In genomic region chr4:79684516-79684915, GRCh38 we compare ENCODE assay signal across 32 cellular contexts.
"Had no signal": no experiment of that assay in that cellular context is flagged by ENCODE, and none has a peak within 500 bp of the region (broad histone marks: within the 10 kb centered on the region; RNA-seq: fewer than 3 reads in every experiment).

No MANE protein-coding gene starts in this region.

- H3K27me3 ChIP-seq: body of pancreas, esophagus squamous epithelium, gastrocnemius medialis, heart left ventricle had no signal

- DNase-seq: activated CD4-positive, alpha-beta T cell treated with anti-CD3 and anti-CD28 coated beads for 36 hours; activated CD4-positive, alpha-beta T cell treated with anti-CD3 and anti-CD28 coated beads, Interleukin-2, amount 50 U/mL, for 1 hour; activated CD4-positive, alpha-beta T cell treated with anti-CD3 and anti-CD28 coated beads, Interleukin-2, amount 50 U/mL, for 48 hours; activated CD4-positive, CD25-positive, alpha-beta regulatory T cell; activated CD4-positive, CD25-positive, alpha-beta regulatory T cell treated with anti-CD3 and anti-CD28 coated beads, Interleukin-2, amount 50 U/mL, for 72 hours; activated CD8-positive, alpha-beta memory T cell treated with anti-CD3 and anti-CD28 coated beads for 24 hours; activated CD8-positive, alpha-beta T cell treated with anti-CD3 and anti-CD28 coated beads for 36 hours; activated effector memory CD4-positive, alpha-beta T cell treated with Interleukin-2 at 50 U/mL for 16 hours; activated gamma-delta T cell treated with Interleukin-2 at 50 U/mL for 16 hours; activated naive CD4-positive, alpha-beta T cell treated with anti-CD3 and anti-CD28 coated beads, Interleukin-2, amount 50 U/mL, for 16 hours; activated naive CD4-positive, alpha-beta T cell treated with Interleukin-2 at 50 U/mL for 16 hours; activated T-cell treated with anti-CD3 and anti-CD28 coated beads, Interleukin-2, amount 50 U/mL, for 4 hours; amniotic stem cell; anterior cingulate cortex; body of pancreas; caudate nucleus; cortex of kidney; dermis blood vessel endothelial cell; effector CD4-positive, alpha-beta T cell; effector memory CD8-positive, alpha-beta T cell; esophagus squamous epithelium; foreskin fibroblast; gastrocnemius medialis; glutamatergic neuron; heart left ventricle; T-cell; T-helper 17 cell; T1000 had no signal

- H3K4me1 ChIP-seq: body of pancreas, heart left ventricle had no signal

- H3K9me3 ChIP-seq: body of pancreas, esophagus squamous epithelium, gastrocnemius medialis, heart left ventricle had no signal

- H3K9me3 Mint-ChIP-seq: activated CD8-positive, alpha-beta T cell treated with anti-CD3 and anti-CD28 coated beads for 36 hours; activated T-cell treated with anti-CD3 and anti-CD28 coated beads, Interleukin-2, amount 50 U/mL, for 4 hours; activated T-helper 17 cell treated with anti-CD3 and anti-CD28 coated beads, Interleukin-2, amount 50 U/mL, for 72 hours; effector memory CD8-positive, alpha-beta T cell; T-cell; T-helper 2 cell treated with Interferon-gamma antibody and Interleukin-4, amounts not matched to agents 5 μg/mL and 100 μg/mL, for 36 hours had no signal

- H3K27ac Mint-ChIP-seq: activated CD4-positive, alpha-beta T cell treated with anti-CD3 and anti-CD28 coated beads for 36 hours; activated CD8-positive, alpha-beta T cell treated with anti-CD3 and anti-CD28 coated beads for 36 hours; activated naive CD8-positive, alpha-beta T cell; activated T-helper 17 cell treated with anti-CD3 and anti-CD28 coated beads, Interleukin-2, amount 50 U/mL, for 72 hours; effector memory CD8-positive, alpha-beta T cell; T-cell; T-helper 17 cell; T-helper 2 cell treated with Interferon-gamma antibody and Interleukin-4, amounts not matched to agents 5 μg/mL and 100 μg/mL, for 36 hours had no signal

- H3K36me3 ChIP-seq: esophagus squamous epithelium, gastrocnemius medialis, heart left ventricle had no signal

- H3K27me3 Mint-ChIP-seq: activated CD4-positive, alpha-beta T cell treated with anti-CD3 and anti-CD28 coated beads for 36 hours; activated CD8-positive, alpha-beta T cell treated with anti-CD3 and anti-CD28 coated beads for 36 hours; activated naive CD8-positive, alpha-beta T cell; effector memory CD8-positive, alpha-beta T cell; T-cell had no signal

- H3K4me3 Mint-ChIP-seq: activated CD4-positive, alpha-beta T cell treated with anti-CD3 and anti-CD28 coated beads for 36 hours; activated CD8-positive, alpha-beta T cell treated with anti-CD3 and anti-CD28 coated beads for 36 hours; activated naive CD8-positive, alpha-beta T cell; activated T-cell treated with anti-CD3 and anti-CD28 coated beads, Interleukin-2, amount 50 U/mL, for 4 hours; activated T-helper 17 cell treated with anti-CD3 and anti-CD28 coated beads, Interleukin-2, amount 50 U/mL, for 72 hours; effector memory CD8-positive, alpha-beta T cell; T-cell; T-helper 17 cell; T-helper 2 cell treated with Interferon-gamma antibody and Interleukin-4, amounts not matched to agents 5 μg/mL and 100 μg/mL, for 36 hours had no signal

- H3K4me3 ChIP-seq: body of pancreas, esophagus squamous epithelium, gastrocnemius medialis, heart left ventricle had no signal

- H3K36me3 Mint-ChIP-seq: activated naive CD8-positive, alpha-beta T cell; T-cell had no signal

- ATAC-seq: activated CD4-positive, alpha-beta T cell treated with anti-CD3 and anti-CD28 coated beads for 36 hours; activated CD8-positive, alpha-beta T cell treated with anti-CD3 and anti-CD28 coated beads for 36 hours; activated T-cell treated with anti-CD3 and anti-CD28 coated beads, Interleukin-2, amount 50 U/mL, for 4 hours; activated T-helper 17 cell treated with anti-CD3 and anti-CD28 coated beads, Interleukin-2, amount 50 U/mL, for 72 hours; body of pancreas; effector memory CD8-positive, alpha-beta T cell; gastrocnemius medialis; heart left ventricle; T-cell; T-helper 17 cell had no signal

- H3K4me1 Mint-ChIP-seq: activated T-helper 17 cell treated with anti-CD3 and anti-CD28 coated beads, Interleukin-2, amount 50 U/mL, for 72 hours; T-helper 17 cell had no signal

- H3K27ac ChIP-seq: body of pancreas, epithelial cell of prostate, esophagus squamous epithelium, gastrocnemius medialis, heart left ventricle had no signal
